Comparison of ENCODE assay signal across 1 cellular context in the genomic region with DNA sequence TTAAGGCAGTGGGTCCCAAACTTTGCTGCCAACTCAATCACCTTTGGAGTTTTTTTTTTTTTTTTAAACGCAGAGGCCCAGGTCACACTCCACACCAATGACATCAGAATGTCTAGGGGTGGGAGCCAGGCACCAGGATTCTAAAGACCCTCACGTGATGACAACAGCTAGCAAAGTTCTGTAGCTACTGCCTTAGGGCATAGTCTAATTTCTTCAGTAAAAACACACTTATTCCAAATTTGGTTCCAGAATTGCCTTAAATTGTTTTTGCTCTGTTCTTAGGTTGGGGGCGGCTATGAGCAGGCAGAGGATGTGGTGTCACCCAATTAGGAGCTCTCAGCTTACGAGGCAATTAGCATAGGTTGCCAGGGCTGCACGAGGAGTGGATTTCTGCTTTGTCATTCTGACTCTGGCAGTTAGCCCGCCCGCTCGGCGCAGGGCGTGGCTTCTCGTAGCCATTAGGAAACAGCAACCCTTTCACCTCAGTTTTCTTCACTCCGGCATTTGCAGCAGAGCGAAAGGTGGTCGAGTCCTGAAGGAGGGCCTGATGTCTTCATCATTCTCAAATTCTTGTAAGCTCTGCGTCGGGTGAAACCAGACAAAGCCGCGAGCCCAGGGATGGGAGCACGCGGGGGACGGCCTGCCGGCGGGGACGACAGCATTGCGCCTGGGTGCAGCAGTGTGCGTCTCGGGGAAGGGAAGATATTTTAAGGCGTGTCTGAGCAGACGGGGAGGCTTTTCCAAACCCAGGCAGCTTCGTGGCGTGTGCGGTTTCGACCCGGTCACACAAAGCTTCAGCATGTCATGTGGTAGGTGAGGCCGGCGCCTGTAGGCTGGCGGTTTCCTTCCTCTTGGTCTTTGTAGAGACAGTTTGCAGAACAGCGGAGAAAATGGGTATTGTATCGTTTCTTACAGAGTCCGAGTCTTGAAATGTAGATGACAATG.
A peak's percentile ranks its signal among the peaks of the same experiment; 100 is the strongest.
TF ChIP-seq lines count a peak whose summit lies in the region.

No MANE protein-coding gene starts in this region.

TF ChIP-seq in GM12878, 131 proteins besides CTCF, POLR2A, EP300 and RAD21 (continued from another document and continues in another):
- TF ChIP-seq, protein P1, sequence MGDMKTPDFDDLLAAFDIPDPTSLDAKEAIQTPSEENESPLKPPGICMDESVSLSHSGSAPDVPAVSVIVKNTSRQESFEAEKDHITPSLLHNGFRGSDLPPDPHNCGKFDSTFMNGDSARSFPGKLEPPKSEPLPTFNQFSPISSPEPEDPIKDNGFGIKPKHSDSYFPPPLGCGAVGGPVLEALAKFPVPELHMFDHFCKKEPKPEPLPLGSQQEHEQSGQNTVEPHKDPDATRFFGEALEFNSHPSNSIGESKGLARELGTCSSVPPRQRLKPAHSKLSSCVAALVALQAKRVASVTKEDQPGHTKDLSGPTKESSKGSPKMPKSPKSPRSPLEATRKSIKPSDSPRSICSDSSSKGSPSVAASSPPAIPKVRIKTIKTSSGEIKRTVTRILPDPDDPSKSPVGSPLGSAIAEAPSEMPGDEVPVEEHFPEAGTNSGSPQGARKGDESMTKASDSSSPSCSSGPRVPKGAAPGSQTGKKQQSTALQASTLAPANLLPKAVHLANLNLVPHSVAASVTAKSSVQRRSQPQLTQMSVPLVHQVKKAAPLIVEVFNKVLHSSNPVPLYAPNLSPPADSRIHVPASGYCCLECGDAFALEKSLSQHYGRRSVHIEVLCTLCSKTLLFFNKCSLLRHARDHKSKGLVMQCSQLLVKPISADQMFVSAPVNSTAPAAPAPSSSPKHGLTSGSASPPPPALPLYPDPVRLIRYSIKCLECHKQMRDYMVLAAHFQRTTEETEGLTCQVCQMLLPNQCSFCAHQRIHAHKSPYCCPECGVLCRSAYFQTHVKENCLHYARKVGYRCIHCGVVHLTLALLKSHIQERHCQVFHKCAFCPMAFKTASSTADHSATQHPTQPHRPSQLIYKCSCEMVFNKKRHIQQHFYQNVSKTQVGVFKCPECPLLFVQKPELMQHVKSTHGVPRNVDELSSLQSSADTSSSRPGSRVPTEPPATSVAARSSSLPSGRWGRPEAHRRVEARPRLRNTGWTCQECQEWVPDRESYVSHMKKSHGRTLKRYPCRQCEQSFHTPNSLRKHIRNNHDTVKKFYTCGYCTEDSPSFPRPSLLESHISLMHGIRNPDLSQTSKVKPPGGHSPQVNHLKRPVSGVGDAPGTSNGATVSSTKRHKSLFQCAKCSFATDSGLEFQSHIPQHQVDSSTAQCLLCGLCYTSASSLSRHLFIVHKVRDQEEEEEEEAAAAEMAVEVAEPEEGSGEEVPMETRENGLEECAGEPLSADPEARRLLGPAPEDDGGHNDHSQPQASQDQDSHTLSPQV (IDR thresholded peaks at IDR 0.05), result no peak
- TF ChIP-seq, protein P2, sequence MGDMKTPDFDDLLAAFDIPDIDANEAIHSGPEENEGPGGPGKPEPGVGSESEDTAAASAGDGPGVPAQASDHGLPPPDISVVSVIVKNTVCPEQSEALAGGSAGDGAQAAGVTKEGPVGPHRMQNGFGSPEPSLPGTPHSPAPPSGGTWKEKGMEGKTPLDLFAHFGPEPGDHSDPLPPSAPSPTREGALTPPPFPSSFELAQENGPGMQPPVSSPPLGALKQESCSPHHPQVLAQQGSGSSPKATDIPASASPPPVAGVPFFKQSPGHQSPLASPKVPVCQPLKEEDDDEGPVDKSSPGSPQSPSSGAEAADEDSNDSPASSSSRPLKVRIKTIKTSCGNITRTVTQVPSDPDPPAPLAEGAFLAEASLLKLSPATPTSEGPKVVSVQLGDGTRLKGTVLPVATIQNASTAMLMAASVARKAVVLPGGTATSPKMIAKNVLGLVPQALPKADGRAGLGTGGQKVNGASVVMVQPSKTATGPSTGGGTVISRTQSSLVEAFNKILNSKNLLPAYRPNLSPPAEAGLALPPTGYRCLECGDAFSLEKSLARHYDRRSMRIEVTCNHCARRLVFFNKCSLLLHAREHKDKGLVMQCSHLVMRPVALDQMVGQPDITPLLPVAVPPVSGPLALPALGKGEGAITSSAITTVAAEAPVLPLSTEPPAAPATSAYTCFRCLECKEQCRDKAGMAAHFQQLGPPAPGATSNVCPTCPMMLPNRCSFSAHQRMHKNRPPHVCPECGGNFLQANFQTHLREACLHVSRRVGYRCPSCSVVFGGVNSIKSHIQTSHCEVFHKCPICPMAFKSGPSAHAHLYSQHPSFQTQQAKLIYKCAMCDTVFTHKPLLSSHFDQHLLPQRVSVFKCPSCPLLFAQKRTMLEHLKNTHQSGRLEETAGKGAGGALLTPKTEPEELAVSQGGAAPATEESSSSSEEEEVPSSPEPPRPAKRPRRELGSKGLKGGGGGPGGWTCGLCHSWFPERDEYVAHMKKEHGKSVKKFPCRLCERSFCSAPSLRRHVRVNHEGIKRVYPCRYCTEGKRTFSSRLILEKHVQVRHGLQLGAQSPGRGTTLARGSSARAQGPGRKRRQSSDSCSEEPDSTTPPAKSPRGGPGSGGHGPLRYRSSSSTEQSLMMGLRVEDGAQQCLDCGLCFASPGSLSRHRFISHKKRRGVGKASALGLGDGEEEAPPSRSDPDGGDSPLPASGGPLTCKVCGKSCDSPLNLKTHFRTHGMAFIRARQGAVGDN (IDR thresholded peaks at IDR 0.05), result no peak
- TF ChIP-seq IKZF2 (IDR thresholded peaks at IDR 0.05), result peak; percentile 28 to 32; a peak in 2 of 4 replicates
- TF ChIP-seq ZBED1 (IDR thresholded peaks at IDR 0.05; ENCODE audit: borderline replicate concordance), result no peak
- peak; percentile 45; the same call in 1 of the 2 replicates for TF ChIP-seq NFIC (IDR thresholded peaks at IDR 0.05; ENCODE audit: low read depth, low read length)
- TF ChIP-seq SMARCA5 (IDR thresholded peaks at IDR 0.05), result peak; percentile 23; the same call in 1 of the 2 replicates
- TF ChIP-seq SPI1 (IDR thresholded peaks at IDR 0.05; ENCODE audit: borderline replicate concordance, insufficient read depth, low read depth, low read length), result 0 out of 2 replicates have a peak, but pooled peaks have one; percentile 22
- 0 out of 2 replicates have a peak, but pooled peaks have one; percentile 25 for TF ChIP-seq TCF3 (IDR thresholded peaks at IDR 0.05; ENCODE audit: borderline replicate concordance, insufficient read depth, low read depth, low read length)
- TF ChIP-seq MEF2A (IDR thresholded peaks at IDR 0.05; ENCODE audit: insufficient read depth, low read depth, low read length), result no peak
- peak; percentile 49 for TF ChIP-seq HCFC1 (IDR thresholded peaks at IDR 0.05; ENCODE audit: low read length)
- peak; percentile 77 for TF ChIP-seq RELA (IDR thresholded peaks at IDR 0.05; ENCODE audit: borderline replicate concordance, partially characterized antibody)
- TF ChIP-seq CHD4 (IDR thresholded peaks at IDR 0.05), result no peak
- no peak for TF ChIP-seq TCF7 (IDR thresholded peaks at IDR 0.05; ENCODE audit: borderline replicate concordance)
- peak; percentile 68 to 81 for TF ChIP-seq BHLHE40 (IDR thresholded peaks at IDR 0.05; ENCODE audit: borderline replicate concordance in 1 of 2, low read depth in 2 of 2, low read length in 1 of 2)
- TF ChIP-seq DPF2 (IDR thresholded peaks at IDR 0.05), result peak; percentile 71
- peak; percentile 82; the same call in 1 of the 2 replicates for TF ChIP-seq SMAD5 (IDR thresholded peaks at IDR 0.05; ENCODE audit: low read depth)
- peak; percentile 91 for TF ChIP-seq NBN (IDR thresholded peaks at IDR 0.05)
- TF ChIP-seq, protein P3, sequence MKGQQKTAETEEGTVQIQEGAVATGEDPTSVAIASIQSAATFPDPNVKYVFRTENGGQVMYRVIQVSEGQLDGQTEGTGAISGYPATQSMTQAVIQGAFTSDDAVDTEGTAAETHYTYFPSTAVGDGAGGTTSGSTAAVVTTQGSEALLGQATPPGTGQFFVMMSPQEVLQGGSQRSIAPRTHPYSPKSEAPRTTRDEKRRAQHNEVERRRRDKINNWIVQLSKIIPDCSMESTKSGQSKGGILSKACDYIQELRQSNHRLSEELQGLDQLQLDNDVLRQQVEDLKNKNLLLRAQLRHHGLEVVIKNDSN (IDR thresholded peaks at IDR 0.05; ENCODE audit: borderline replicate concordance, extremely low read length, insufficient read depth, low read depth, low read length), result peak; percentile 15
- TF ChIP-seq MYC (IDR thresholded peaks at IDR 0.05; ENCODE audit: insufficient read depth, insufficient read length, insufficient replicate concordance, low read length, severe bottlenecking), result peak; percentile 76
- TF ChIP-seq, protein P4, sequence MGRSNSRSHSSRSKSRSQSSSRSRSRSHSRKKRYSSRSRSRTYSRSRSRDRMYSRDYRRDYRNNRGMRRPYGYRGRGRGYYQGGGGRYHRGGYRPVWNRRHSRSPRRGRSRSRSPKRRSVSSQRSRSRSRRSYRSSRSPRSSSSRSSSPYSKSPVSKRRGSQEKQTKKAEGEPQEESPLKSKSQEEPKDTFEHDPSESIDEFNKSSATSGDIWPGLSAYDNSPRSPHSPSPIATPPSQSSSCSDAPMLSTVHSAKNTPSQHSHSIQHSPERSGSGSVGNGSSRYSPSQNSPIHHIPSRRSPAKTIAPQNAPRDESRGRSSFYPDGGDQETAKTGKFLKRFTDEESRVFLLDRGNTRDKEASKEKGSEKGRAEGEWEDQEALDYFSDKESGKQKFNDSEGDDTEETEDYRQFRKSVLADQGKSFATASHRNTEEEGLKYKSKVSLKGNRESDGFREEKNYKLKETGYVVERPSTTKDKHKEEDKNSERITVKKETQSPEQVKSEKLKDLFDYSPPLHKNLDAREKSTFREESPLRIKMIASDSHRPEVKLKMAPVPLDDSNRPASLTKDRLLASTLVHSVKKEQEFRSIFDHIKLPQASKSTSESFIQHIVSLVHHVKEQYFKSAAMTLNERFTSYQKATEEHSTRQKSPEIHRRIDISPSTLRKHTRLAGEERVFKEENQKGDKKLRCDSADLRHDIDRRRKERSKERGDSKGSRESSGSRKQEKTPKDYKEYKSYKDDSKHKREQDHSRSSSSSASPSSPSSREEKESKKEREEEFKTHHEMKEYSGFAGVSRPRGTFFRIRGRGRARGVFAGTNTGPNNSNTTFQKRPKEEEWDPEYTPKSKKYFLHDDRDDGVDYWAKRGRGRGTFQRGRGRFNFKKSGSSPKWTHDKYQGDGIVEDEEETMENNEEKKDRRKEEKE (IDR thresholded peaks at IDR 0.05), result no peak
- TF ChIP-seq EGR1 (IDR thresholded peaks at IDR 0.05; ENCODE audit: borderline replicate concordance in 1 of 2, low read depth in 2 of 2, low read length in 2 of 2), result no peak
- TF ChIP-seq RFX5 (IDR thresholded peaks at IDR 0.05; ENCODE audit: low read depth, low read length), result peak; percentile 71
- TF ChIP-seq SMAD1 (IDR thresholded peaks at IDR 0.05; ENCODE audit: low read depth, partially characterized antibody), result peak; percentile 61
- TF ChIP-seq ZNF207 (IDR thresholded peaks at IDR 0.05; ENCODE audit: borderline replicate concordance), result 0 out of 2 replicates have a peak, but pooled peaks have one; percentile 60
- 0 out of 2 replicates have a peak, but pooled peaks have one; percentile 24 for TF ChIP-seq GATAD2B (conservative IDR thresholded peaks at IDR 0.05; ENCODE audit: low read depth)
- TF ChIP-seq KAT2A (conservative IDR thresholded peaks at IDR 0.05; ENCODE audit: control insufficient read depth, low read depth, low read length), result no peak
- TF ChIP-seq, protein P5, sequence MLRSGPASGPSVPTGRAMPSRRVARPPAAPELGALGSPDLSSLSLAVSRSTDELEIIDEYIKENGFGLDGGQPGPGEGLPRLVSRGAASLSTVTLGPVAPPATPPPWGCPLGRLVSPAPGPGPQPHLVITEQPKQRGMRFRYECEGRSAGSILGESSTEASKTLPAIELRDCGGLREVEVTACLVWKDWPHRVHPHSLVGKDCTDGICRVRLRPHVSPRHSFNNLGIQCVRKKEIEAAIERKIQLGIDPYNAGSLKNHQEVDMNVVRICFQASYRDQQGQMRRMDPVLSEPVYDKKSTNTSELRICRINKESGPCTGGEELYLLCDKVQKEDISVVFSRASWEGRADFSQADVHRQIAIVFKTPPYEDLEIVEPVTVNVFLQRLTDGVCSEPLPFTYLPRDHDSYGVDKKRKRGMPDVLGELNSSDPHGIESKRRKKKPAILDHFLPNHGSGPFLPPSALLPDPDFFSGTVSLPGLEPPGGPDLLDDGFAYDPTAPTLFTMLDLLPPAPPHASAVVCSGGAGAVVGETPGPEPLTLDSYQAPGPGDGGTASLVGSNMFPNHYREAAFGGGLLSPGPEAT (IDR thresholded peaks at IDR 0.05; ENCODE audit: low read depth), result peak; percentile 75
- TF ChIP-seq ATF7 (IDR thresholded peaks at IDR 0.05; ENCODE audit: low read depth), result peak; percentile 83
- TF ChIP-seq KLF5 (IDR thresholded peaks at IDR 0.05; ENCODE audit: partially characterized antibody), result peak; percentile 74
- TF ChIP-seq, protein P6, sequence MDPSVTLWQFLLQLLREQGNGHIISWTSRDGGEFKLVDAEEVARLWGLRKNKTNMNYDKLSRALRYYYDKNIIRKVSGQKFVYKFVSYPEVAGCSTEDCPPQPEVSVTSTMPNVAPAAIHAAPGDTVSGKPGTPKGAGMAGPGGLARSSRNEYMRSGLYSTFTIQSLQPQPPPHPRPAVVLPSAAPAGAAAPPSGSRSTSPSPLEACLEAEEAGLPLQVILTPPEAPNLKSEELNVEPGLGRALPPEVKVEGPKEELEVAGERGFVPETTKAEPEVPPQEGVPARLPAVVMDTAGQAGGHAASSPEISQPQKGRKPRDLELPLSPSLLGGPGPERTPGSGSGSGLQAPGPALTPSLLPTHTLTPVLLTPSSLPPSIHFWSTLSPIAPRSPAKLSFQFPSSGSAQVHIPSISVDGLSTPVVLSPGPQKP (IDR thresholded peaks at IDR 0.05; ENCODE audit: low read depth, low read length), result no peak
- no peak for TF ChIP-seq CBX3 (IDR thresholded peaks at IDR 0.05; ENCODE audit: borderline replicate concordance, low read depth)
- TF ChIP-seq HDAC6 (IDR thresholded peaks at IDR 0.05; ENCODE audit: unreplicated experiment), result no peak
- no peak for TF ChIP-seq LARP7 (IDR thresholded peaks at IDR 0.05)
- peak; percentile 59; the same call in 1 of the 2 replicates for TF ChIP-seq MTA2 (IDR thresholded peaks at IDR 0.05; ENCODE audit: low read depth)
- TF ChIP-seq TARDBP (IDR thresholded peaks at IDR 0.05; ENCODE audit: borderline replicate concordance), result 0 out of 2 replicates have a peak, but pooled peaks have one; percentile 28
- TF ChIP-seq, protein P7, sequence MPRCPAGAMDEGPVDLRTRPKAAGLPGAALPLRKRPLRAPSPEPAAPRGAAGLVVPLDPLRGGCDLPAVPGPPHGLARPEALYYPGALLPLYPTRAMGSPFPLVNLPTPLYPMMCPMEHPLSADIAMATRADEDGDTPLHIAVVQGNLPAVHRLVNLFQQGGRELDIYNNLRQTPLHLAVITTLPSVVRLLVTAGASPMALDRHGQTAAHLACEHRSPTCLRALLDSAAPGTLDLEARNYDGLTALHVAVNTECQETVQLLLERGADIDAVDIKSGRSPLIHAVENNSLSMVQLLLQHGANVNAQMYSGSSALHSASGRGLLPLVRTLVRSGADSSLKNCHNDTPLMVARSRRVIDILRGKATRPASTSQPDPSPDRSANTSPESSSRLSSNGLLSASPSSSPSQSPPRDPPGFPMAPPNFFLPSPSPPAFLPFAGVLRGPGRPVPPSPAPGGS (IDR thresholded peaks at IDR 0.05; ENCODE audit: borderline replicate concordance, insufficient read depth, low read depth, low read length, poor library complexity, severe bottlenecking), result peak; percentile 8
- TF ChIP-seq SRF (IDR thresholded peaks at IDR 0.05; ENCODE audit: low read depth in 2 of 2, low read length in 2 of 2), result no peak
- TF ChIP-seq NRF1 (conservative IDR thresholded peaks at IDR 0.05; ENCODE audit: low read depth, low read length), result no peak; the same call in 1 of the 2 replicates
- TF ChIP-seq CHD1 (IDR thresholded peaks at IDR 0.05; ENCODE audit: low read depth, low read length), result no peak
- TF ChIP-seq PAX5 (IDR thresholded peaks at IDR 0.05; ENCODE audit: borderline replicate concordance, low read depth, low read length), result no peak
- TF ChIP-seq ZNF384 (IDR thresholded peaks at IDR 0.05; ENCODE audit: borderline replicate concordance, low read depth, low read length), result peak; percentile 75
- peak; percentile 88 for TF ChIP-seq RUNX3 (IDR thresholded peaks at IDR 0.05; ENCODE audit: low read length)
- 0 out of 2 replicates have a peak, but pooled peaks have one; percentile 20 for TF ChIP-seq STAT1 (conservative IDR thresholded peaks at IDR 0.05)
- no peak; the same call in 1 of the 2 replicates for TF ChIP-seq SIN3A (IDR thresholded peaks at IDR 0.05; ENCODE audit: low read depth, low read length)
- no peak for TF ChIP-seq ZNF24 (IDR thresholded peaks at IDR 0.05)
